In the genomic region with DNA sequence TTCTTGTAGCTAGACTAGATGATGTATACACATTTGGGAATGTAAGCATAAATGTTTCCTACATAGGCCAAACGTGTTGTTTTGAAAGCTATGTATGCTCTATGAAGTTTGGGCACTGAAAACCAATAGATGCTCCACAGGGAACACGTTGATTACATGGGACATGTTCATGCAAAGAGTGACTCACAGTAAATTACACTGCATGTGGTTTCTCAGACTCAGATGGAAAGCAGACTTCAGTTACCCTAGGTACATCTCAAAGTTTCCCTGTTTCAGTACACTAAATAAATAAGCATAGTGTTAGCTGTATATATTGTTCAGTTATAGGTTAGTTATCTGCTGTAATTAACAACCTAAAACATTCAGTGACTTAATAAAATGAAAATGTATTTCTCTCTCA, we compare ENCODE assay signal across 25 cellular contexts.
DNase-seq lines count a peak whose midpoint lies in the region; ATAC-seq and TF ChIP-seq lines count a peak whose summit lies in the region.
"Had no signal": no experiment of that assay in that cellular context is flagged by ENCODE, and none has a peak within 500 bp of the region (broad histone marks: within the 10 kb centered on the region; RNA-seq: fewer than 3 reads in every experiment).

No MANE protein-coding gene starts in this region.

- no peak overlapping the region for H2BK15ac ChIP-seq in neuronal stem cell (ENCODE audit: low read length)

- TF ChIP-seq CTCF in astrocyte of the spinal cord (IDR thresholded peaks at IDR 0.05; ENCODE audit: low read depth, low read length) (no peak), nephron (IDR thresholded peaks at IDR 0.05; ENCODE audit: unreplicated experiment in 3 of 3) (no peak)

- in situ Hi-C loops in astrocyte of the spinal cord (cut with HindIII; ENCODE audit: low sequenced_read_pairs), result no loop called here

- no peaks in the 10 kb centered on the region for H3K27me3 Mint-ChIP-seq in activated CD4-positive, alpha-beta T cell treated with anti-CD3 and anti-CD28 coated beads, Interleukin-2, amount 10 ng/mL, durations not matched to agents 24 days and 14 days
- H3K27me3 Mint-ChIP-seq in nephron (ENCODE audit: low read depth), result peaks cover 6% of the 10 kb centered on the region

- no peak overlapping the region for H3K9ac ChIP-seq in neuronal stem cell (ENCODE audit: low read depth, low read length, poor library complexity)
- H3K9ac ChIP-seq: BLaER1 treated with 17β-estradiol and CSF1 and Interleukin-3, amounts not matched to agents 10 nM and 100 nM had no signal

- H4K91ac ChIP-seq in neuronal stem cell (ENCODE audit: low read depth, low read length, poor library complexity), result no peak overlapping the region

- H3K4me1 Mint-ChIP-seq in activated CD4-positive, alpha-beta T cell treated with anti-CD3 and anti-CD28 coated beads, Interleukin-2, amount 10 ng/mL, durations not matched to agents 24 days and 14 days, result peaks cover 32% of the 10 kb centered on the region
- H3K4me1 Mint-ChIP-seq in nephron, result peaks cover 20% of the 10 kb centered on the region
- H3K4me1 Mint-ChIP-seq: IgD-negative memory B cell had no signal

- H3K18ac ChIP-seq in neuronal stem cell (ENCODE audit: low read length), result no peak overlapping the region

- H3K27ac ChIP-seq in neuronal stem cell (replicated peaks; ENCODE audit: low read length), result no peak overlapping the region
- H3K27ac ChIP-seq: BLaER1 treated with 17β-estradiol and CSF1 and Interleukin-3, amounts not matched to agents 10 nM and 100 nM; HL-60; Peyer's patch; prostate gland; uterus; WERI-Rb-1 had no signal

- no peak for DNase-seq in activated CD4-positive, alpha-beta T cell treated with anti-CD3 and anti-CD28 coated beads, Interleukin-2, amount 10 ng/mL, durations not matched to agents 24 days and 14 days
- DNase-seq in activated CD4-positive, alpha-beta T cell treated with anti-CD3 and anti-CD28 coated beads for 1 hour, result no peak
- DNase-seq in EH (ENCODE audit: low read depth) (peak; percentile 30), astrocyte of the spinal cord (ENCODE audit: low read depth, low spot score) (peak; percentile 29), neuronal stem cell (ENCODE audit: low spot score) (no peak)
- DNase-seq: activated naive CD4-positive, alpha-beta T cell treated with anti-CD3 and anti-CD28 coated beads, Interleukin-2, amount 50 U/mL, for 16 hours; DMS153; foreskin melanocyte; HCEC 1CT; mesendoderm; NCI-H1930; Peyer's patch; stimulated activated CD4-positive, alpha-beta T cell treated with anti-CD3 and anti-CD28 coated beads, Interleukin-4, amount 100 ng/mL, for 1 hour; substantia nigra; uterus; WERI-Rb-1 had no signal

- ATAC-seq in GM21367 (IDR thresholded peaks at IDR 0.05; ENCODE audit: unreplicated experiment) (no peak), HG02798 (IDR thresholded peaks at IDR 0.05; ENCODE audit: poor library complexity, unreplicated experiment) (no peak)

- H2BK12ac ChIP-seq in neuronal stem cell (ENCODE audit: low read length), result no peak overlapping the region

- WGBS in neuronal stem cell (ENCODE audit: extremely low coverage in 2 of 2, insufficient read length in 2 of 2, insufficient replicate concordance in 1 of 2), 2 donors, result no CpG with 5 or more reads among the region's 2 CpGs

- H3K4me3 Mint-ChIP-seq in activated CD4-positive, alpha-beta T cell treated with anti-CD3 and anti-CD28 coated beads, Interleukin-2, amount 10 ng/mL, durations not matched to agents 24 days and 14 days, result peak overlapping the region; percentile 46
- H3K4me3 Mint-ChIP-seq in nephron, result no peak overlapping the region
- H3K4me3 Mint-ChIP-seq: dendritic cell treated with granulocyte-macrophage colony-stimulating factor and Interleukin-4, amounts not matched to agents 40 ng/mL and 50 ng/mL, for 4 days; IgD-negative memory B cell had no signal

- H3K4me3 ChIP-seq in astrocyte of the spinal cord (ENCODE audit: low read depth, low read length), result no peak overlapping the region
- H3K4me3 ChIP-seq in neuronal stem cell (ENCODE audit: low read length in 2 of 2), result no peak overlapping the region
- H3K4me3 ChIP-seq: BLaER1 treated with 17β-estradiol and CSF1 and Interleukin-3, amounts not matched to agents 10 nM and 100 nM; Peyer's patch; prostate gland; skin epidermis; uterus had no signal

- H3K9me3 Mint-ChIP-seq in activated CD4-positive, alpha-beta T cell treated with anti-CD3 and anti-CD28 coated beads, Interleukin-2, amount 10 ng/mL, durations not matched to agents 24 days and 14 days, result peaks cover 17% of the 10 kb centered on the region
- H3K9me3 Mint-ChIP-seq in nephron, result no peaks in the 10 kb centered on the region
- H3K9me3 Mint-ChIP-seq: dendritic cell treated with granulocyte-macrophage colony-stimulating factor and Interleukin-4, amounts not matched to agents 40 ng/mL and 50 ng/mL, for 4 days had no signal

- no peak overlapping the region for H2BK120ac ChIP-seq in neuronal stem cell (ENCODE audit: low read depth, low read length)

- no peak overlapping the region for H3K14ac ChIP-seq in neuronal stem cell (ENCODE audit: low read length)

- H3K4me2 ChIP-seq in neuronal stem cell (ENCODE audit: insufficient read depth, low read length, poor library complexity, severe bottlenecking), result no peak overlapping the region
- H3K4me2 ChIP-seq: BLaER1 treated with 17β-estradiol and CSF1 and Interleukin-3, amounts not matched to agents 10 nM and 100 nM had no signal

- no peak overlapping the region for H2AK5ac ChIP-seq in neuronal stem cell (ENCODE audit: low read depth, low read length)

- no peak overlapping the region for H4K8ac ChIP-seq in neuronal stem cell (ENCODE audit: low read depth, low read length)

- H3K79me1 ChIP-seq in neuronal stem cell (ENCODE audit: low read depth, low read length), result no peaks in the 10 kb centered on the region

- no peak overlapping the region for H3K23ac ChIP-seq in neuronal stem cell (ENCODE audit: low read depth, low read length, poor library complexity)

- no peak overlapping the region for H3K4ac ChIP-seq in neuronal stem cell (ENCODE audit: low read length)

- no peak overlapping the region for H2BK5ac ChIP-seq in neuronal stem cell (ENCODE audit: low read length)

- peaks cover 0 to 1% of the 10 kb centered on the region in 2 donors for H3K4me1 ChIP-seq in neuronal stem cell (ENCODE audit: control insufficient read depth in 2 of 2, insufficient read depth in 1 of 2, low read depth in 1 of 2, low read length in 2 of 2)
- H3K4me1 ChIP-seq: BLaER1 treated with 17β-estradiol and CSF1 and Interleukin-3, amounts not matched to agents 10 nM and 100 nM; Peyer's patch; prostate gland; uterus had no signal

- intact Hi-C loops in activated CD4-positive, alpha-beta T cell treated with anti-CD3 and anti-CD28 coated beads, Interleukin-2, amount 10 ng/mL, durations not matched to agents 24 days and 14 days (cut with micrococcal nuclease), result loop anchor here (1.0 kb wide), 1 partner anchor 8 kb away; no protein-coding TSS in a partner anchor

- no peaks in the 10 kb centered on the region for H3K36me3 Mint-ChIP-seq in activated CD4-positive, alpha-beta T cell treated with anti-CD3 and anti-CD28 coated beads, Interleukin-2, amount 10 ng/mL, durations not matched to agents 24 days and 14 days (ENCODE audit: low read depth)
- H3K36me3 Mint-ChIP-seq in nephron (ENCODE audit: low read depth), result no peaks in the 10 kb centered on the region
- H3K36me3 Mint-ChIP-seq: IgD-negative memory B cell had no signal

- H3K27me3 ChIP-seq in neuronal stem cell (ENCODE audit: control insufficient read depth in 3 of 3, insufficient read depth in 3 of 3, low read depth in 1 of 3, low read length in 3 of 3), result no peaks in the 10 kb centered on the region
- H3K27me3 ChIP-seq: BLaER1 treated with 17β-estradiol and CSF1 and Interleukin-3, amounts not matched to agents 10 nM and 100 nM; Peyer's patch; uterus had no signal

- no peaks in the 10 kb centered on the region for H3K36me3 ChIP-seq in neuronal stem cell (replicated peaks in 1 of 2; ENCODE audit: control insufficient read depth in 2 of 2, insufficient read depth in 2 of 2, low read length in 2 of 2)
- H3K36me3 ChIP-seq: BLaER1 treated with 17β-estradiol and CSF1 and Interleukin-3, amounts not matched to agents 10 nM and 100 nM; Peyer's patch; prostate gland; uterus; WERI-Rb-1 had no signal

- H2AFZ ChIP-seq in neuronal stem cell (ENCODE audit: low read length), result no peak overlapping the region

- H3K27ac Mint-ChIP-seq in activated CD4-positive, alpha-beta T cell treated with anti-CD3 and anti-CD28 coated beads, Interleukin-2, amount 10 ng/mL, durations not matched to agents 24 days and 14 days, result peak overlapping the region; percentile 81
- H3K27ac Mint-ChIP-seq in nephron, result peak overlapping the region in 2 of 3 experiments; percentile 43 to 74
- H3K27ac Mint-ChIP-seq: dendritic cell treated with granulocyte-macrophage colony-stimulating factor and Interleukin-4, amounts not matched to agents 40 ng/mL and 50 ng/mL, for 4 days; IgD-negative memory B cell had no signal

- H3K9me3 ChIP-seq in neuronal stem cell (replicated peaks in 1 of 2; ENCODE audit: control insufficient read depth in 2 of 2, insufficient read depth in 1 of 2, low read depth in 1 of 2, low read length in 2 of 2), result no peaks in the 10 kb centered on the region
- H3K9me3 ChIP-seq: Peyer's patch, prostate gland, uterus had no signal

Comparison
In these comparisons a context has a peak if more than half of its experiments do, and no peak if none do; other contexts are left out.
1. DNase-seq: peak in EH (single experiment) and astrocyte of the spinal cord (single experiment); none in activated CD4-positive, alpha-beta T cell treated with anti-CD3 and anti-CD28 coated beads, Interleukin-2, amount 10 ng/mL, durations not matched to agents 24 days and 14 days (single experiment), activated CD4-positive, alpha-beta T cell treated with anti-CD3 and anti-CD28 coated beads for 1 hour (single experiment) and neuronal stem cell (single experiment).